ENCODE assay signal across 10 cellular contexts in the genomic region with DNA sequence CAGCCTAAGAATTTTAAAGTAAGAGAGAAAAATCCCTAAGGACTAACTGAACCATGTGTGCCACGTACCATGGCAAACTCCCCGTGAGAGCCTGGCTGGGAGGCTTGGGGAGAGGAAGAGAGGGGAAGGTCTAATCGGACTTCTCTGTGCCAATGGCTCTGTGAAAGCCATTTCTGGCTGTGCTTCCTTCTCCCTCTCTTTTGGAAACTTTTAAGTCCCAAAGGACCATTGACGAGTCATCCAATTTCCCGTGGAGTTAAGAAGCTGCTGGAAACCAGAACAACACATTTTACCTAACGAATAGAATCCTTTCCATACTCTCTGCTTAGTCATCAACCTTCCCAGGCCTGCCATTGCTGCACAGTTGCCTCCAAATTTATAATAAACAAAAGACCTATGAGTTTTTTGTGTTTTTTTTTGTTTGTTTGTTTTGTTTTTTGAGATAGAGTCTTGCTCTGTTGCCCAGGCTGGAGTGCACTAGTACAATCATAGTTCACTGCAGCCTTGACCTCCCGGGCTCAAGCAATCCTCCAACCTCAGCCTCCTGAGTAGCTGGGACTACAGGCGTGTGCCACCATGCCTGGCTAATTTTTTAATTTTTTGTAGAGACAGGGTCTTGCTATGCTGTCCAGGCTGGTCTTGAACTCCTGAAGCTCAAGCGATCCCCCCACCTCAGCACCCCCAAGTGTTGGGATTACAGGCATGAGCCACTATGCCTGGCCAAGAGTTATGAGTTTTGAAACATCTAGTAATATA. TPM values are rescaled to one million over a fixed set of nuclear protein-coding genes. Genes with fewer than 3 reads are reported as not detected.
DNase-seq lines count a peak whose midpoint lies in the region; ATAC-seq lines count a peak whose summit lies in the region.
"Had no signal": no experiment of that assay in that cellular context is flagged by ENCODE, and none has a peak within 500 bp of the region (broad histone marks: within the 10 kb centered on the region; RNA-seq: fewer than 3 reads in every experiment).

No MANE protein-coding gene starts in this region.

- ATAC-seq in Right ventricle myocardium inferior: peak; percentile 79
- ATAC-seq in esophagus mucosa: no peak
- ATAC-seq in HG03571 (IDR thresholded peaks at IDR 0.05; ENCODE audit: unreplicated experiment): no peak
- ATAC-seq: PC-3 had no signal

- H3K27ac ChIP-seq in muscle layer of duodenum (ENCODE audit: low read length): peak overlapping the region; percentile 18

- peaks cover 6 to 60% of the 10 kb centered on the region in 2 donors for H3K36me3 ChIP-seq in muscle layer of duodenum (ENCODE audit: control insufficient read depth in 1 of 2, insufficient read depth in 2 of 2, low read length in 2 of 2)

- intact Hi-C loops in Right ventricle myocardium inferior (cut with DNase I) (no loop called here), cardiac septum (cut with DNase I) (no loop called here)

- H3K4me1 ChIP-seq in muscle layer of duodenum (ENCODE audit: control insufficient read depth in 1 of 2, insufficient read depth in 2 of 2, low read length in 2 of 2): peaks cover 3 to 18% of the 10 kb centered on the region in 2 donors

- DNase-seq in Right ventricle myocardium inferior (ENCODE audit: missing footprints) (peak; percentile 73), cardiac septum (ENCODE audit: low spot score) (no peak), dermis blood vessel endothelial cell (peak; percentile 67), GM19238 (ENCODE audit: insufficient read length, low spot score) (no peak), inferior parietal cortex (ENCODE audit: extremely low spot score) (no peak)
- DNase-seq: NCI-H1105 treated with DMSO at 0.1 percent for 48 hours, PC-3 had no signal

- H3K9me3 ChIP-seq in muscle layer of duodenum (ENCODE audit: control insufficient read depth in 1 of 2, low read length in 2 of 2): no peaks in the 10 kb centered on the region

- H3K27me3 ChIP-seq in muscle layer of duodenum (ENCODE audit: low read depth, low read length): no peaks in the 10 kb centered on the region

- H3K4me3 ChIP-seq in muscle layer of duodenum (ENCODE audit: low read depth in 1 of 2, low read length in 2 of 2): no peak overlapping the region

RNA-seq across cellular contexts. Expression of gene LAMB1, which starts 13.2 kb away (rescaled TPM):
- 83.2 TPM for total RNA-seq in Right ventricle myocardium inferior
- total RNA-seq in cardiac septum: 55.1 TPM
- total RNA-seq in dermis blood vessel endothelial cell: 485 and 583 TPM in 2 replicates
- total RNA-seq in esophagus mucosa: 35.0 TPM

Comparison
In these comparisons a context has a peak if more than half of its experiments do, and no peak if none do; other contexts are left out.
1. DNase-seq: peak in Right ventricle myocardium inferior (single experiment) and dermis blood vessel endothelial cell (single experiment); none in cardiac septum (single experiment), GM19238 (single experiment) and inferior parietal cortex (single experiment).